Comparison of ENCODE assay signal across 1 cellular context in the genomic region with DNA sequence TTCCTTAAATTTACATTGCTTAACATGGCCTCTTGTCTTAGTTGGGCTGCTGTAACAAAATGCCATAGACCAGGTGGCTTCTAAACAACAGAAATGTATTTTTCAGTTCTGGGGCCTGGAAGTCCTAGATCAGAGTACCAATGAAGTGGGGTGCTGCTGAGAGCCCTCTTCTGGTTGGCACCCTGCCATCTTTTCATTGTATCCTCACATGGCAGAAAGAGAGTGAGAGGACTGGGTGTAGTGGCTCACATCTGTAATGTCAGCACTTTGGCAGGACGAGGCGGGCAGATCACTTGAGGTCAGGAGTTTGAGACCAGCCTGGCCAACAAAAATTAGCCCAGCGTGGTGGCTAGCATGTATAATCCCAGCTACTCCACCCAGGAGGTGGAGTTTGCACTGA.
TF ChIP-seq lines count a peak whose summit lies in the region.

No MANE protein-coding gene starts in this region.

TF ChIP-seq in K562, 482 proteins besides CTCF, POLR2A, EP300 and RAD21 (continued from another document):
- TF ChIP-seq ZNF398 (CRISPR knock-in tag; IDR thresholded peaks at IDR 0.05), result no peak
- TF ChIP-seq NFIX (CRISPR knock-in tag; IDR thresholded peaks at IDR 0.05; ENCODE audit: low read depth), result peak; percentile 47
TF ChIP-seq in K562: peak in this region for 3.
